Comparison of ENCODE assay signal across 8 cellular contexts in genomic region chr6:70669133-70669532, GRCh38. TPM values are rescaled to one million over a fixed set of nuclear protein-coding genes. Genes with fewer than 3 reads are reported as not detected.
DNase-seq lines count a peak whose midpoint lies in the region; ATAC-seq and TF ChIP-seq lines count a peak whose summit lies in the region.

No MANE protein-coding gene starts in this region.

- H3K4me3 Mint-ChIP-seq in activated T-cell treated with anti-CD3 and anti-CD28 coated beads, Interleukin-2, amount 50 U/mL, for 72 hours = peak overlapping the region; percentile 90 to 98
- H3K4me3 Mint-ChIP-seq in WTC11 = peak overlapping the region; percentile 78

- peaks cover 69% of the 10 kb centered on the region for H3K4me1 Mint-ChIP-seq in activated T-cell treated with anti-CD3 and anti-CD28 coated beads, Interleukin-2, amount 50 U/mL, for 72 hours (ENCODE audit: low read depth)
- peaks cover 48% of the 10 kb centered on the region for H3K4me1 Mint-ChIP-seq in WTC11

- H3K27me3 ChIP-seq in thoracic aorta (replicated peaks; ENCODE audit: insufficient read depth) (no peaks in the 10 kb centered on the region), prostate gland (replicated peaks; ENCODE audit: insufficient read depth) (no peaks in the 10 kb centered on the region)

- H3K9me3 Mint-ChIP-seq in activated T-cell treated with anti-CD3 and anti-CD28 coated beads, Interleukin-2, amount 50 U/mL, for 72 hours = no peaks in the 10 kb centered on the region
- H3K9me3 Mint-ChIP-seq in WTC11 = no peaks in the 10 kb centered on the region

- TF ChIP-seq CTCF in WTC11 (IDR thresholded peaks at IDR 0.05) (no peak), thoracic aorta (IDR thresholded peaks at IDR 0.05) (no peak), prostate gland (IDR thresholded peaks at IDR 0.05) (no peak)

- H3K27me3 Mint-ChIP-seq in activated T-cell treated with anti-CD3 and anti-CD28 coated beads, Interleukin-2, amount 50 U/mL, for 72 hours (ENCODE audit: low read depth) = no peaks in the 10 kb centered on the region
- H3K27me3 Mint-ChIP-seq in WTC11 (ENCODE audit: low read depth) = no peaks in the 10 kb centered on the region

- TF ChIP-seq POLR2A in prostate gland (IDR thresholded peaks at IDR 0.05) = no peak

- DNase-seq in activated T-cell treated with anti-CD3 and anti-CD28 coated beads, Interleukin-2, amount 50 U/mL, for 72 hours = peak in 1 of 2 donors; percentile 5
- DNase-seq in activated T-cell treated with anti-CD3 and anti-CD28 coated beads, Interleukin-2, amount 50 U/mL, for 48 hours = no peak
- DNase-seq in WTC11 (ENCODE audit: low spot score) (no peak), iris pigment epithelial cell (ENCODE audit: low read depth) (peak; percentile 27), thoracic aorta (ENCODE audit: low spot score) (no peak), prostate gland (ENCODE audit: low spot score) (no peak)
- no peak for DNase-seq in activated CD4-positive, CD25-positive, alpha-beta regulatory T cell treated with anti-CD3 and anti-CD28 coated beads, Interleukin-2, amount 50 U/mL, for 72 hours

- H3K4me1 ChIP-seq in thoracic aorta (ENCODE audit: control insufficient read depth in 1 of 2, low read depth in 2 of 2) (peaks cover 9 to 26% of the 10 kb centered on the region in 2 donors), prostate gland (replicated peaks) (peaks cover 10% of the 10 kb centered on the region)

- CTCF ChIA-PET in WTC11 (lab: Charles Lee) = interaction anchor here (1.3 to 1.9 kb wide), 2 partner anchors 149 to 287 kb away, joined by 4 to 7 read pairs; no protein-coding TSS in a partner anchor

- peaks cover 0 to 2% of the 10 kb centered on the region in 2 donors for H3K36me3 Mint-ChIP-seq in activated T-cell treated with anti-CD3 and anti-CD28 coated beads, Interleukin-2, amount 50 U/mL, for 72 hours (ENCODE audit: insufficient read depth in 2 of 2)
- H3K36me3 Mint-ChIP-seq in WTC11 = no peaks in the 10 kb centered on the region

- H3K4me3 ChIP-seq in thoracic aorta (peak overlapping the region; percentile 90), prostate gland (peak overlapping the region in 1 of 2 donors; percentile 74)

- POLR2A ChIA-PET in WTC11 (lab: Charles Lee) = no interaction called here

- H3K27ac ChIP-seq in thoracic aorta = no peak overlapping the region
- H3K27ac ChIP-seq in prostate gland = peak overlapping the region in 1 of 2 donors; percentile 89

- intact Hi-C loops in prostate gland (cut with DNase I) = loop anchor here (10.0 kb wide), 2 partner anchors 104 to 254 kb away; partner anchors contain the start of genes FAM135A and SDHAF4

- peak overlapping the region; percentile 97 for H3K27ac Mint-ChIP-seq in activated T-cell treated with anti-CD3 and anti-CD28 coated beads, Interleukin-2, amount 50 U/mL, for 72 hours
- H3K27ac Mint-ChIP-seq in WTC11 = no peak overlapping the region

- ATAC-seq in activated T-cell treated with anti-CD3 and anti-CD28 coated beads, Interleukin-2, amount 50 U/mL, for 72 hours (replicated peaks in 1 of 2) = peak in 1 of 2 donors; percentile 27
- ATAC-seq in WTC11 = no peak
- no peak for ATAC-seq in thoracic aorta (ENCODE audit: insufficient number of reproducible peaks, low FRiP score, low read depth)
- ATAC-seq in GM19397 (IDR thresholded peaks at IDR 0.05; ENCODE audit: unreplicated experiment) = no peak

- WGBS in prostate gland = 40% methylated on average over 4 of the region's 4 CpGs

- H3K9me3 ChIP-seq in thoracic aorta = no peaks in the 10 kb centered on the region
- no peaks in the 10 kb centered on the region for H3K9me3 ChIP-seq in prostate gland

- H3K36me3 ChIP-seq in thoracic aorta (no peaks in the 10 kb centered on the region), prostate gland (no peaks in the 10 kb centered on the region)

TF ChIP-seq in WTC11, 78 proteins besides CTCF, POLR2A, EP300 and RAD21:
- TF ChIP-seq FOXK1 (CRISPR knock-in tag; IDR thresholded peaks at IDR 0.05) = no peak
- no peak for TF ChIP-seq MYBL2 (CRISPR knock-in tag; IDR thresholded peaks at IDR 0.05)
- TF ChIP-seq TP53 (CRISPR knock-in tag; IDR thresholded peaks at IDR 0.05) = no peak
- no peak for TF ChIP-seq ESRRA (CRISPR knock-in tag; IDR thresholded peaks at IDR 0.05; ENCODE audit: borderline replicate concordance)

RNA-seq across cellular contexts. Expression of gene SMAP1, which starts 1.4 kb away (rescaled TPM):
- 10 to 100 TPM; 28.9 to 30.9 TPM for total RNA-seq in activated T-cell treated with anti-CD3 and anti-CD28 coated beads, Interleukin-2, amount 50 U/mL, for 72 hours
- total RNA-seq in WTC11 (2021) (27.6 to 29.0 TPM (median 28.3 TPM) in 3 replicates), thoracic aorta (10 to 100 TPM; 13.7 to 26.0 TPM), prostate gland (10 to 100 TPM; 26.0 to 30.3 TPM)
